In the genomic region with DNA sequence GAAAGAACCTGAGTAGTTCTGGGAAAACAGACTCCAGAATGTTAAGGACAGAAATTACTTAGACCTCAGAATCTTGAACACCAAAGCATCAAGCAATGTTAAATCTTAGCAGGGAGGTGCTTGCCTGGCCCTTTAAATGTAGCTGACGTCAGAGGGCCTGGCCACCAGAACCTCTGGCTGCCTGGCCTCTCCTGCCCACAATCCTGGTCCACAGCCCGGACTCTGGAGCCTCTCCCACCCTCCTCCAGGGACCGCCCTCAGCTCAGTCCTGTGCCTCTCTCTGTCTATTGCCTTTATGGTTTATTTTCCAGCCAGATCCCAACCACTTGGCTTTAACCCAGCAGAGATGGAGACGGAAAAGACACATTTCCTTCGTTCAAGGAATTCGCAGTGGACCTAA, we compare ENCODE assay signal across 14 cellular contexts. TPM values are rescaled to one million over a fixed set of nuclear protein-coding genes. Genes with fewer than 3 reads are reported as not detected.
DNase-seq lines count a peak whose midpoint lies in the region; TF ChIP-seq lines count a peak whose summit lies in the region.
"Had no signal": no experiment of that assay in that cellular context is flagged by ENCODE, and none has a peak within 500 bp of the region (broad histone marks: within the 10 kb centered on the region; RNA-seq: fewer than 3 reads in every experiment).

No MANE protein-coding gene starts in this region.

- H3K9me3 ChIP-seq in BLaER1 treated with 17β-estradiol and CSF1 and Interleukin-3, amounts not matched to agents 10 nM and 100 nM (replicated peaks in 1 of 11), result peaks cover 0 to 9% (median 4%) of the 10 kb centered on the region in 11 experiments; a peak in 8 of 22 replicates
- H3K9me3 ChIP-seq in SK-N-SH (no peaks in the 10 kb centered on the region), ovary (no peaks in the 10 kb centered on the region)

- no peaks in the 10 kb centered on the region for H3K36me3 ChIP-seq in BLaER1 treated with 17β-estradiol and CSF1 and Interleukin-3, amounts not matched to agents 10 nM and 100 nM
- H3K36me3 ChIP-seq in SK-N-SH (replicated peaks in 1 of 2; ENCODE audit: control insufficient read depth in 1 of 2, insufficient read depth in 2 of 2, low read length in 1 of 2) (no peaks in the 10 kb centered on the region), mesendoderm (ENCODE audit: control insufficient read depth, insufficient read depth, low read length) (no peaks in the 10 kb centered on the region), ovary (no peaks in the 10 kb centered on the region)

- H3K4ac ChIP-seq in mesendoderm (ENCODE audit: low read depth, low read length), result no peak overlapping the region

- H2BK5ac ChIP-seq in mesendoderm (ENCODE audit: low read length), result no peak overlapping the region

- H4K5ac ChIP-seq in mesendoderm (ENCODE audit: low read length), result no peak overlapping the region

- H3K56ac ChIP-seq in mesendoderm (ENCODE audit: low read length), result no peak overlapping the region

- no peaks in the 10 kb centered on the region for H4K20me1 ChIP-seq in BLaER1 treated with 17β-estradiol and CSF1 and Interleukin-3, amounts not matched to agents 10 nM and 100 nM
- H4K20me1 ChIP-seq in SK-N-SH (ENCODE audit: insufficient read depth), result no peaks in the 10 kb centered on the region

- CTCF ChIA-PET in SK-N-SH (lab: Yijun Ruan, JAX), result no interaction called here

- TF ChIP-seq EP300 in SK-N-SH (IDR thresholded peaks at IDR 0.05; ENCODE audit: borderline replicate concordance in 1 of 2, low read depth in 1 of 2, low read length in 1 of 2) (no peak), ovary (IDR thresholded peaks at IDR 0.05) (no peak)

- H3K4me2 ChIP-seq in BLaER1 treated with 17β-estradiol and CSF1 and Interleukin-3, amounts not matched to agents 10 nM and 100 nM, result peak overlapping the region in 2 of 11 experiments; percentile 68 to 89; a peak in 4 of 22 replicates
- no peak overlapping the region for H3K4me2 ChIP-seq in SK-N-SH
- H3K4me2 ChIP-seq in mesendoderm (ENCODE audit: low read length), result no peak overlapping the region

- H2BK120ac ChIP-seq in mesendoderm (ENCODE audit: low read depth, low read length), result no peak overlapping the region

- TF ChIP-seq CTCF in SK-N-SH (IDR thresholded peaks at IDR 0.05) (no peak), ovary (IDR thresholded peaks at IDR 0.05) (no peak)

- POLR2A ChIA-PET in SK-N-SH (lab: Yijun Ruan, JAX), result no interaction called here

- no peak overlapping the region for H4K8ac ChIP-seq in mesendoderm (ENCODE audit: low read depth, low read length)

- TF ChIP-seq RAD21 in SK-N-SH (IDR thresholded peaks at IDR 0.05; ENCODE audit: low read length), result no peak

- no peak overlapping the region for H2BK15ac ChIP-seq in mesendoderm (replicated peaks; ENCODE audit: low read depth)

- no peak for TF ChIP-seq POLR2A in ovary (IDR thresholded peaks at IDR 0.05)

- intact Hi-C loops in ovary (cut with DNase I), result no loop called here

- H3K9me2 ChIP-seq in SK-N-SH, result no peaks in the 10 kb centered on the region

- peak overlapping the region in 6 of 11 experiments; percentile 28 to 93 (median 42); a peak in 9 of 22 replicates for H3K27ac ChIP-seq in BLaER1 treated with 17β-estradiol and CSF1 and Interleukin-3, amounts not matched to agents 10 nM and 100 nM
- H3K27ac ChIP-seq in SK-N-SH (ENCODE audit: low read depth in 2 of 2, low read length in 1 of 2), result no peak overlapping the region
- H3K27ac ChIP-seq in mesendoderm (ENCODE audit: low read depth, low read length), result no peak overlapping the region
- no peak overlapping the region for H3K27ac ChIP-seq in ovary
- H3K27ac ChIP-seq: skin epidermis had no signal

- H2AK5ac ChIP-seq in mesendoderm (ENCODE audit: low read length), result no peak overlapping the region

- no peak overlapping the region for H3K23ac ChIP-seq in mesendoderm (ENCODE audit: low read length)

- DNase-seq in SK-N-SH, result peak; percentile 10
- peak; percentile 49 for DNase-seq in fibroblast of peridontal ligament (ENCODE audit: extremely low read depth)
- DNase-seq in mesendoderm, result peak; percentile 7
- DNase-seq in ovary, result no peak
- DNase-seq in NCI-H748 treated with DMSO at 0.1 percent for 48 hours (lab: John Stamatoyannopoulos, UW), result no peak
- no peak for DNase-seq in ureter (ENCODE audit: low spot score)
- DNase-seq in NCI-H2171 (lab: John Stamatoyannopoulos, UW), result no peak
- DNase-seq: activated CD4-positive, alpha-beta T cell treated with anti-CD3 and anti-CD28 coated beads for 1 hour; HFFc6; NCI-H187 treated with DMSO at 0.1 percent for 48 hours; NCI-H526; T-helper 2 cell had no signal

- no peak overlapping the region for H3K18ac ChIP-seq in mesendoderm (ENCODE audit: low read length)

- H2AFZ ChIP-seq in SK-N-SH (ENCODE audit: low read depth), result no peak overlapping the region

- 46% methylated on average over 6 of the region's 6 CpGs for WGBS in SK-N-SH (ENCODE audit: low lambda C conversion rate)
- WGBS in mesendoderm (ENCODE audit: extremely low coverage, insufficient coverage, low lambda C conversion rate), result no CpG with 5 or more reads among the region's 6 CpGs
- WGBS in ovary, 3 donors, result 9 to 37% (median 31%) methylated on average over 6 of the region's 6 CpGs

- no peaks in the 10 kb centered on the region for H3K27me3 ChIP-seq in BLaER1 treated with 17β-estradiol and CSF1 and Interleukin-3, amounts not matched to agents 10 nM and 100 nM
- no peaks in the 10 kb centered on the region; the same call in 1 of the 2 replicates for H3K27me3 ChIP-seq in SK-N-SH (ENCODE audit: insufficient read depth)
- H3K27me3 ChIP-seq in mesendoderm (ENCODE audit: insufficient read depth, low read length, poor library complexity), result no peaks in the 10 kb centered on the region
- H3K27me3 ChIP-seq in ovary, result no peaks in the 10 kb centered on the region

- no peak overlapping the region for H3K9ac ChIP-seq in BLaER1 treated with 17β-estradiol and CSF1 and Interleukin-3, amounts not matched to agents 10 nM and 100 nM
- H3K9ac ChIP-seq in SK-N-SH (no peak overlapping the region), mesendoderm (ENCODE audit: low read length) (no peak overlapping the region)

- H3F3A ChIP-seq in SK-N-SH (replicated peaks; ENCODE audit: insufficient read depth), result no peaks in the 10 kb centered on the region

- no peaks in the 10 kb centered on the region for H3K79me1 ChIP-seq in mesendoderm (ENCODE audit: low read length)

- no peak overlapping the region for H3K4me3 ChIP-seq in BLaER1 treated with 17β-estradiol and CSF1 and Interleukin-3, amounts not matched to agents 10 nM and 100 nM
- H3K4me3 ChIP-seq in SK-N-SH (ENCODE audit: low read depth in 2 of 2, low read length in 1 of 2) (no peak overlapping the region), mesendoderm (ENCODE audit: low read length) (no peak overlapping the region), ovary (no peak overlapping the region)
- H3K4me3 ChIP-seq: skin epidermis had no signal

- H3K79me2 ChIP-seq in SK-N-SH (ENCODE audit: insufficient read depth) (no peaks in the 10 kb centered on the region), mesendoderm (ENCODE audit: control insufficient read depth, insufficient read depth, low read length) (no peaks in the 10 kb centered on the region)

- peaks cover 33 to 79% (median 51%) of the 10 kb centered on the region in 10 experiments for H3K4me1 ChIP-seq in BLaER1 treated with 17β-estradiol and CSF1 and Interleukin-3, amounts not matched to agents 10 nM and 100 nM
- H3K4me1 ChIP-seq in SK-N-SH (ENCODE audit: control insufficient read depth in 1 of 2, insufficient read depth in 2 of 2, low read depth in 1 of 2, low read length in 1 of 2) (no peaks in the 10 kb centered on the region; a peak in 1 of 4 replicates), mesendoderm (ENCODE audit: control insufficient read depth, low read depth, low read length) (no peaks in the 10 kb centered on the region), ovary (ENCODE audit: insufficient read depth) (peaks cover 2% of the 10 kb centered on the region)

TF ChIP-seq in SK-N-SH, 30 proteins besides CTCF, POLR2A, EP300 and RAD21 (continues in another document):
- TF ChIP-seq FOXJ3 (CRISPR knock-in tag; IDR thresholded peaks at IDR 0.05), result no peak
- TF ChIP-seq POLR2AphosphoS5 (IDR thresholded peaks at IDR 0.05; ENCODE audit: low read depth, low read length), result no peak
- no peak for TF ChIP-seq FOSL2 (IDR thresholded peaks at IDR 0.05; ENCODE audit: borderline replicate concordance, low read depth)
- TF ChIP-seq MAX (IDR thresholded peaks at IDR 0.05; ENCODE audit: low read depth), result no peak
- no peak for TF ChIP-seq SIN3A (IDR thresholded peaks at IDR 0.05; ENCODE audit: borderline replicate concordance, low read depth, low read length)
- TF ChIP-seq RXRA (IDR thresholded peaks at IDR 0.05; ENCODE audit: borderline replicate concordance, low read depth), result no peak
- TF ChIP-seq RFX5 (IDR thresholded peaks at IDR 0.05; ENCODE audit: low read length), result no peak
- TF ChIP-seq NRF1 (IDR thresholded peaks at IDR 0.05; ENCODE audit: low read depth, low read length), result no peak
- no peak for TF ChIP-seq GATA2 (CRISPR knock-in tag; IDR thresholded peaks at IDR 0.05)
- no peak for TF ChIP-seq IRF3 (IDR thresholded peaks at IDR 0.05; ENCODE audit: low read depth, low read length)

RNA-seq across cellular contexts. Expression of gene EGR2, which starts 42.2 kb away (rescaled TPM):
- 0.25 and 0.47 TPM in 2 replicates for polyA plus RNA-seq in SK-N-SH (2012; rRNA removed)
- polyA plus RNA-seq in SK-N-SH (2012; cell fraction: cytosol; rRNA removed), result 0.21 and 0.34 TPM in 2 replicates
- 0.33 and 0.73 TPM in 2 replicates for polyA plus RNA-seq in SK-N-SH (2012; cell fraction: nucleus; rRNA removed)
- 0.45 TPM for polyA plus RNA-seq in mesendoderm (2013, experiment 1 of 2)
- polyA plus RNA-seq in mesendoderm (2013, experiment 2 of 2), result 0.55 TPM
- total RNA-seq in ovary, result 10 to 100 TPM in 1 of 7 donors, 1 to 10 TPM in 5, under 1 TPM in 1; 0.48 to 13.0 (median 4.6) TPM
- polyA plus RNA-seq in ovary, result 1 to 10 TPM; 2.0 to 5.7 TPM
- total RNA-seq in ureter, result 5.7 TPM

RNA-seq across cellular contexts. Expression of gene ADO, which starts 53.8 kb away (rescaled TPM):
- polyA plus RNA-seq in SK-N-SH (2012; rRNA removed) (6.9 and 8.2 TPM in 2 replicates), ovary (10 to 100 TPM in 1 of 2 donors, 1 to 10 TPM in 1; 9.7 to 22.2 TPM)
- polyA plus RNA-seq in SK-N-SH (2012; cell fraction: cytosol; rRNA removed), result 10.7 and 11.1 TPM in 2 replicates
- 3.8 and 4.2 TPM in 2 replicates for polyA plus RNA-seq in SK-N-SH (2012; cell fraction: nucleus; rRNA removed)
- 22.4 TPM for polyA plus RNA-seq in mesendoderm (2013, experiment 1 of 2)
- polyA plus RNA-seq in mesendoderm (2013, experiment 2 of 2), result 22.3 TPM
- total RNA-seq in ovary (10 to 100 TPM; 15.5 to 31.1 (median 24.4) TPM), ureter (18.5 TPM)

Comparison
In these comparisons a context has a peak if more than half of its experiments do, and no peak if none do; other contexts are left out.
1. H3K27ac ChIP-seq: peak in BLaER1 treated with 17β-estradiol and CSF1 and Interleukin-3, amounts not matched to agents 10 nM and 100 nM (6 of 11); none in SK-N-SH (0 of 2), mesendoderm (single experiment) and ovary (0 of 2).
2. DNase-seq: peak in SK-N-SH (single experiment), fibroblast of peridontal ligament (single experiment) and mesendoderm (single experiment); none in ovary (0 of 5), NCI-H748 treated with DMSO at 0.1 percent for 48 hours (single experiment), ureter (single experiment) and NCI-H2171 (single experiment).